Comparison of ENCODE assay signal across 1 cellular context in the genomic region with DNA sequence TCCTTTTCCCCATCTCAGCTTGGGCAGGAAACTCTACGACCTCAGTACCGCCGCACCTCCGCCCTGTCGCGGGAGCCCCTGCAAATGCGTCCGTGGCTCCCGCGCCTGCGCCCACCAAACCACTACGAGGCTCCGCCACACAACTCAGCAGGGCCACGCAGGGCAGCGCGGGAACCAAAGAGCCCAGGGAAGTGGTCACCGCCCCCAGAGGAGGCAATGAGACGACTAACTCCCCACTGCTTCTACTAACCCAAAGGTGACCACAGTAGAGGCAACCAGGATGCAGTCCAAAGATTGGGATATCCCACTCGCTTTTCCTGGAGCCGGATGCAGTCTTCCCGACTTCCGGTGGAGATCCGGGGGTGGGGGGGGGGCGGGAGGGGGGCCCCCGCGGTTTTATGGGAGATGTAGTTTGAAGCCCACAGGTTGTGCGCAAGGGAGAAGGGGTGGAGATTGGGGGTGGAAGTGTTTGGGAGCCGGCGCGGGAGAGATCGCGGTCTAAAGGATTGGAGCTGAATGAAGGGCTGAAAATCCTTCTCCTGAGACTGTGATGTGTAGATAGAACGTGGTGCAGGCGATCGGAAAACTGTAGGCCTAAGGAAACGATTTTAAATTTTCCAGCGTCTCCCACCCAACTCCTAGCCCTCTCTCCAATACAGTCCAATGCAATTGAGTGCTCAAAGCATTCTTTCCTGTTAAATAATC.
TF ChIP-seq lines count a peak whose summit lies in the region.

A gene (minus strand): TSS at position 337 of the 705 bp plus-strand sequence. CDS start 2,541 bp downstream, outside the sequence.

TF ChIP-seq in WTC11, 78 proteins besides CTCF, POLR2A, EP300 and RAD21 (continued from another document):
- TF ChIP-seq, protein P1, sequence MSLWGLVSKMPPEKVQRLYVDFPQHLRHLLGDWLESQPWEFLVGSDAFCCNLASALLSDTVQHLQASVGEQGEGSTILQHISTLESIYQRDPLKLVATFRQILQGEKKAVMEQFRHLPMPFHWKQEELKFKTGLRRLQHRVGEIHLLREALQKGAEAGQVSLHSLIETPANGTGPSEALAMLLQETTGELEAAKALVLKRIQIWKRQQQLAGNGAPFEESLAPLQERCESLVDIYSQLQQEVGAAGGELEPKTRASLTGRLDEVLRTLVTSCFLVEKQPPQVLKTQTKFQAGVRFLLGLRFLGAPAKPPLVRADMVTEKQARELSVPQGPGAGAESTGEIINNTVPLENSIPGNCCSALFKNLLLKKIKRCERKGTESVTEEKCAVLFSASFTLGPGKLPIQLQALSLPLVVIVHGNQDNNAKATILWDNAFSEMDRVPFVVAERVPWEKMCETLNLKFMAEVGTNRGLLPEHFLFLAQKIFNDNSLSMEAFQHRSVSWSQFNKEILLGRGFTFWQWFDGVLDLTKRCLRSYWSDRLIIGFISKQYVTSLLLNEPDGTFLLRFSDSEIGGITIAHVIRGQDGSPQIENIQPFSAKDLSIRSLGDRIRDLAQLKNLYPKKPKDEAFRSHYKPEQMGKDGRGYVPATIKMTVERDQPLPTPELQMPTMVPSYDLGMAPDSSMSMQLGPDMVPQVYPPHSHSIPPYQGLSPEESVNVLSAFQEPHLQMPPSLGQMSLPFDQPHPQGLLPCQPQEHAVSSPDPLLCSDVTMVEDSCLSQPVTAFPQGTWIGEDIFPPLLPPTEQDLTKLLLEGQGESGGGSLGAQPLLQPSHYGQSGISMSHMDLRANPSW (CRISPR knock-in tag; conservative IDR thresholded peaks at IDR 0.05; ENCODE audit: low read depth), result no peak
